In genomic region chr4:7358100-7358735, GRCh38 we compare ENCODE assay signal across 9 cellular contexts.
DNase-seq lines count a peak whose midpoint lies in the region; ATAC-seq and TF ChIP-seq lines count a peak whose summit lies in the region.
"Had no signal": no experiment of that assay in that cellular context is flagged by ENCODE, and none has a peak within 500 bp of the region (broad histone marks: within the 10 kb centered on the region; RNA-seq: fewer than 3 reads in every experiment).

No MANE protein-coding gene starts in this region.

- no peak overlapping the region for H2AK5ac ChIP-seq in mesenchymal stem cell (ENCODE audit: low read length, severe bottlenecking)

- ATAC-seq in HG03520 (IDR thresholded peaks at IDR 0.05; ENCODE audit: unreplicated experiment), result no peak

- H3K9ac ChIP-seq in mesenchymal stem cell (ENCODE audit: low read length), result no peak overlapping the region

- whole genome bisulfite sequencing in mesenchymal stem cell, result 46% methylated on average over 11 of the region's 11 CpGs

- H3K27ac Mint-ChIP-seq in chondrocyte (ENCODE audit: unreplicated experiment), result peak overlapping the region; percentile 46
- no peak overlapping the region for H3K27ac Mint-ChIP-seq in type B pancreatic cell

- no peak overlapping the region for H3K4me2 ChIP-seq in mesenchymal stem cell (ENCODE audit: low read length, poor library complexity, severe bottlenecking)

- no peak for TF ChIP-seq CTCF in AG09309 (IDR thresholded peaks at IDR 0.05; ENCODE audit: control insufficient read depth, insufficient read depth, low read depth, low read length, missing control alignments)
- no peak for TF ChIP-seq CTCF in chondrocyte (IDR thresholded peaks at IDR 0.05)
- TF ChIP-seq CTCF in type B pancreatic cell (conservative IDR thresholded peaks at IDR 0.05), result no peak

- no peaks in the 10 kb centered on the region for H3K9me3 Mint-ChIP-seq in chondrocyte (ENCODE audit: low read depth)
- H3K9me3 Mint-ChIP-seq in type B pancreatic cell, result no peaks in the 10 kb centered on the region

- H2AFZ ChIP-seq in mesenchymal stem cell (ENCODE audit: low read depth, low read length), result no peak overlapping the region

- H4K91ac ChIP-seq in mesenchymal stem cell (ENCODE audit: low read length), result no peak overlapping the region

- peaks cover 2% of the 10 kb centered on the region for H3K79me1 ChIP-seq in mesenchymal stem cell (replicated peaks; ENCODE audit: low read length, poor library complexity, severe bottlenecking)

- no peak overlapping the region for H3K14ac ChIP-seq in mesenchymal stem cell (ENCODE audit: low read length in 2 of 2)

- H3K9me3 ChIP-seq in mesenchymal stem cell (ENCODE audit: control insufficient read depth, low read length), result no peaks in the 10 kb centered on the region

- H3K4me1 ChIP-seq in mesenchymal stem cell (ENCODE audit: control insufficient read depth, insufficient read depth, low read depth, low read length), result peaks cover 5% of the 10 kb centered on the region

- no peak overlapping the region for H2BK120ac ChIP-seq in mesenchymal stem cell (ENCODE audit: low read depth, low read length)

- no peak overlapping the region for H2BK5ac ChIP-seq in mesenchymal stem cell (ENCODE audit: low read depth, low read length, poor library complexity, severe bottlenecking)

- no peak overlapping the region for H3K18ac ChIP-seq in mesenchymal stem cell (ENCODE audit: low read depth in 1 of 2, low read length in 2 of 2)

- peaks cover 9% of the 10 kb centered on the region for H3K27me3 Mint-ChIP-seq in chondrocyte (ENCODE audit: low read depth)
- no peaks in the 10 kb centered on the region for H3K27me3 Mint-ChIP-seq in type B pancreatic cell

- no peak overlapping the region for H3K4ac ChIP-seq in mesenchymal stem cell (ENCODE audit: low read depth in 1 of 2, low read length in 2 of 2)

- peaks cover 23% of the 10 kb centered on the region for H3K4me1 Mint-ChIP-seq in chondrocyte (ENCODE audit: low read depth)
- H3K4me1 Mint-ChIP-seq in type B pancreatic cell (ENCODE audit: unreplicated experiment), result peaks cover 26% of the 10 kb centered on the region

- no peak overlapping the region for H4K8ac ChIP-seq in mesenchymal stem cell (ENCODE audit: low read length)

- H2BK12ac ChIP-seq in mesenchymal stem cell (ENCODE audit: low read length in 2 of 2), result no peak overlapping the region

- H3K36me3 Mint-ChIP-seq in chondrocyte (ENCODE audit: low read depth), result no peaks in the 10 kb centered on the region
- H3K36me3 Mint-ChIP-seq in type B pancreatic cell, result no peaks in the 10 kb centered on the region

- no peak overlapping the region for H3K4me3 ChIP-seq in AG09309 (ENCODE audit: control insufficient read depth, low read depth, low read length)
- H3K4me3 ChIP-seq in mesenchymal stem cell (ENCODE audit: insufficient read depth in 1 of 2, low read depth in 1 of 2, low read length in 2 of 2), result no peak overlapping the region

- H2BK15ac ChIP-seq in mesenchymal stem cell (ENCODE audit: low read depth, poor library complexity, severe bottlenecking), result no peak overlapping the region

- H3K27me3 ChIP-seq in mesenchymal stem cell (ENCODE audit: control insufficient read depth in 1 of 2, insufficient read depth in 1 of 2, low read length in 2 of 2), result peaks cover 14 to 34% of the 10 kb centered on the region in 2 experiments

- H3K4me3 Mint-ChIP-seq in chondrocyte (ENCODE audit: unreplicated experiment) (no peak overlapping the region), type B pancreatic cell (no peak overlapping the region)

- H3K27ac ChIP-seq in mesenchymal stem cell (ENCODE audit: low read length, poor library complexity, severe bottlenecking), result no peak overlapping the region

- H3K36me3 ChIP-seq in mesenchymal stem cell (ENCODE audit: control insufficient read depth in 1 of 2, insufficient read depth in 2 of 2, low read depth in 1 of 2, low read length in 2 of 2), result peaks cover 0 to 4% of the 10 kb centered on the region in 2 experiments

- H3K23ac ChIP-seq in mesenchymal stem cell (ENCODE audit: low read length in 2 of 2), result no peak overlapping the region

- DNase-seq in AG09309 (ENCODE audit: low read depth) (peak; percentile 74), M059J (ENCODE audit: low read depth) (peak; percentile 87), chondrocyte (ENCODE audit: low spot score) (peak; percentile 59), mesenchymal stem cell (peak; percentile 82), type B pancreatic cell (ENCODE audit: extremely low spot score, unreplicated experiment) (no peak), AML-193 (lab: John Stamatoyannopoulos, UW) (no peak), SIG-M5 (lab: John Stamatoyannopoulos, UW) (no peak)
- DNase-seq: DND-41 had no signal

Comparison
In these comparisons a context has a peak if more than half of its experiments do, and no peak if none do; other contexts are left out.
1. DNase-seq: peak in AG09309 (single experiment), M059J (single experiment), chondrocyte (single experiment) and mesenchymal stem cell (single experiment); none in type B pancreatic cell (single experiment), AML-193 (0 of 2) and SIG-M5 (single experiment).